10 cellular contexts compared by ENCODE assay signal in the genomic region with DNA sequence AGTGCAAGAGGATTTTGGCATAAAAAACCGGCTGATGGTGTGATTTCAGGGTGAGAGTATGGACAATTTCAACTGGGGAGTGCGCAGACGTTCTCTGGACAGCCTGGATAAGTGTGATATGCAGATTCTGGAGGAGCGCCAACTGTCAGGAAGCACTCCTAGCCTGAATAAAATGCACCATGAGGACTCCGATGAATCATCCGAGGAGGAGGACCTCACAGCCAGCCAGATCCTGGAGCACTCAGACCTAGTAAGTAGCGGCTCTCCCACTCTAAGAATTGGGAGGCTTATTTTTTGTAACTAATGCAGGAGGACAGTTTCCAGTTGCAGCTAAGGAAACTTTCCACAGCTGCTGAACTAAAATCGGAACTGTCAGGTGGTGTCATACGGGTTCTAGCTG. TPM values are rescaled to one million over a fixed set of nuclear protein-coding genes. Genes with fewer than 3 reads are reported as not detected.
A peak's percentile ranks its signal among the peaks of the same experiment; 100 is the strongest.
DNase-seq lines count a peak whose midpoint lies in the region; ATAC-seq, FAIRE-seq and TF ChIP-seq lines count a peak whose summit lies in the region.
"Had no signal": no experiment of that assay in that cellular context is flagged by ENCODE, and none has a peak within 500 bp of the region (broad histone marks: within the 10 kb centered on the region; RNA-seq: fewer than 3 reads in every experiment).

No MANE protein-coding gene starts in this region.

- H3K4me1 ChIP-seq in kidney (ENCODE audit: control insufficient read depth in 1 of 2, insufficient read depth in 1 of 2, low read depth in 1 of 2, low read length in 2 of 2), result no peaks in the 10 kb centered on the region
- peaks cover 18 to 55% (median 38%) of the 10 kb centered on the region in 4 donors for H3K4me1 ChIP-seq in stomach

- DNase-seq in LHCN-M2 (ENCODE audit: low read depth), result peak; percentile 86
- peak; percentile 91 to 97 for DNase-seq in cardiac fibroblast (ENCODE audit: low read depth in 2 of 2)
- DNase-seq in kidney, result peak; percentile 63
- DNase-seq in stomach, result peak; percentile 41
- no peak for DNase-seq in D721Med (ENCODE audit: insufficient read length, low spot score)
- DNase-seq in WERI-Rb-1, result no peak
- no peak for DNase-seq in GM13976 (ENCODE audit: low spot score)
- DNase-seq: naive thymus-derived CD8-positive, alpha-beta T cell had no signal

- H3K4me3 ChIP-seq in cardiac fibroblast (replicated peaks in 1 of 2; ENCODE audit: low read depth in 2 of 2, low read length in 2 of 2) (no peak overlapping the region), kidney (ENCODE audit: low read length in 2 of 2) (no peak overlapping the region), stomach (no peak overlapping the region), WERI-Rb-1 (ENCODE audit: low read depth, low read length) (no peak overlapping the region)

- intact Hi-C loops in kidney (cut with DNase I), result no loop called here
- intact Hi-C loops in stomach (cut with DNase I; ENCODE audit: low total_unique reads), result no loop called here

- H3K9ac ChIP-seq in kidney (ENCODE audit: low read length in 2 of 2), result no peak overlapping the region

- in situ Hi-C loops in GM13976 (cut with MboI; ENCODE audit: low sequenced_read_pairs, unreplicated experiment), result no loop called here

- 47 to 66% (median 57%) methylated on average over 9 of the region's 9 CpGs for WGBS in stomach, 5 donors

- H3K9me3 ChIP-seq in kidney (ENCODE audit: control insufficient read depth in 1 of 2, low read length in 2 of 2) (no peaks in the 10 kb centered on the region), stomach (no peaks in the 10 kb centered on the region), WERI-Rb-1 (ENCODE audit: severe bottlenecking) (no peaks in the 10 kb centered on the region)

- TF ChIP-seq POLR2A in stomach (IDR thresholded peaks at IDR 0.05), result no peak

- TF ChIP-seq EP300 in stomach (IDR thresholded peaks at IDR 0.05), result no peak

- no peak overlapping the region for H3K27ac ChIP-seq in kidney (ENCODE audit: low read depth in 2 of 2, low read length in 2 of 2)
- peak overlapping the region in 4 of 5 donors; percentile 38 to 81 (median 66) for H3K27ac ChIP-seq in stomach
- no peak overlapping the region for H3K27ac ChIP-seq in WERI-Rb-1

- no peak for ATAC-seq in HG03439 (IDR thresholded peaks at IDR 0.05; ENCODE audit: unreplicated experiment)
- ATAC-seq: naive thymus-derived CD8-positive, alpha-beta T cell had no signal

- H3K27me3 ChIP-seq in stomach (no peaks in the 10 kb centered on the region), WERI-Rb-1 (ENCODE audit: insufficient read depth, low read depth, severe bottlenecking) (no peaks in the 10 kb centered on the region)

- FAIRE-seq in kidney (lab: Jason Lieb, UNC) (no peak), D721Med (lab: Jason Lieb, UNC) (no peak)

- TF ChIP-seq CTCF in cardiac fibroblast (IDR thresholded peaks at IDR 0.05; ENCODE audit: low read depth, low read length) (no peak), kidney (IDR thresholded peaks at IDR 0.05; ENCODE audit: borderline replicate concordance, extremely low read depth, insufficient read depth) (no peak), stomach (IDR thresholded peaks at IDR 0.05) (no peak), D721Med (IDR thresholded peaks at IDR 0.05; ENCODE audit: insufficient read depth, missing control alignments) (no peak), WERI-Rb-1 (IDR thresholded peaks at IDR 0.05; ENCODE audit: low read depth, low read length) (no peak), GM13976 (IDR thresholded peaks at IDR 0.05; ENCODE audit: borderline replicate concordance, control extremely low read depth, extremely low read depth, insufficient read depth, missing control alignments) (no peak)

- H3K36me3 ChIP-seq in kidney (ENCODE audit: control insufficient read depth in 1 of 2, insufficient read depth in 2 of 2, low read length in 2 of 2), result peaks cover 2 to 4% of the 10 kb centered on the region in 2 donors
- H3K36me3 ChIP-seq in stomach, result peaks cover 0 to 53% (median 45%) of the 10 kb centered on the region in 4 donors
- peaks cover 11% of the 10 kb centered on the region for H3K36me3 ChIP-seq in WERI-Rb-1

RNA-seq across cellular contexts. Expression of a gene that starts 53.6 kb away (rescaled TPM):
- total RNA-seq in LHCN-M2 (2014; rRNA removed), result not detected in 2 replicates
- polyA plus RNA-seq in LHCN-M2 (2012), result not detected
- total RNA-seq in kidney, result not detected
- not detected for polyA plus RNA-seq in kidney (ENCODE audit: insufficient read depth, low read depth, low replicate concordance)
- total RNA-seq in stomach, result not detected
- not detected for polyA plus RNA-seq in stomach
- total RNA-seq: activated CD8-positive, alpha-beta memory T cell treated with anti-CD3 and anti-CD28 coated beads for 36 hours had no signal
- polyA plus RNA-seq: naive thymus-derived CD8-positive, alpha-beta T cell had no signal

RNA-seq across cellular contexts. Expression of a gene that starts 53.7 kb away (rescaled TPM):
- total RNA-seq in LHCN-M2 (2014; rRNA removed) (22.7 and 24.8 TPM in 2 replicates), kidney (2.0 TPM), stomach (10 to 100 TPM in 1 of 5 donors, 1 to 10 TPM in 2, under 1 TPM in 2; 0.58 to 16.2 (median 4.6) TPM)
- 2.6 TPM for polyA plus RNA-seq in LHCN-M2 (2012)
- polyA plus RNA-seq in kidney (ENCODE audit: insufficient read depth, low read depth, low replicate concordance) (0.02 TPM), stomach (1 to 10 TPM in 2 of 3 donors, under 1 TPM in 1; 0.53 to 1.2 (median 1.1) TPM)

Comparison
In these comparisons a context has a peak if more than half of its experiments do, and no peak if none do; other contexts are left out.
1. DNase-seq: peak in LHCN-M2 (single experiment), cardiac fibroblast (2 of 2), kidney (single experiment) and stomach (single experiment); none in D721Med (single experiment), WERI-Rb-1 (single experiment) and GM13976 (single experiment).
2. H3K27ac ChIP-seq: peak in stomach (4 of 5); none in kidney (0 of 2) and WERI-Rb-1 (single experiment).